In genomic region chr12:121661353-121662105, GRCh38 we compare ENCODE assay signal across 2 cellular contexts. TPM values are rescaled to one million over a fixed set of nuclear protein-coding genes. Genes with fewer than 3 reads are reported as not detected.
"Had no signal": no experiment of that assay in that cellular context is flagged by ENCODE, and none has a peak within 500 bp of the region (broad histone marks: within the 10 kb centered on the region; RNA-seq: fewer than 3 reads in every experiment).

No MANE protein-coding gene starts in this region.

RNA-seq across cellular contexts. Expression of gene MORN3, which starts 7.9 kb away (rescaled TPM):
- total RNA-seq: left lobe of liver, mesenteric fat pad had no signal
